8 cellular contexts compared by ENCODE assay signal in the genomic region with DNA sequence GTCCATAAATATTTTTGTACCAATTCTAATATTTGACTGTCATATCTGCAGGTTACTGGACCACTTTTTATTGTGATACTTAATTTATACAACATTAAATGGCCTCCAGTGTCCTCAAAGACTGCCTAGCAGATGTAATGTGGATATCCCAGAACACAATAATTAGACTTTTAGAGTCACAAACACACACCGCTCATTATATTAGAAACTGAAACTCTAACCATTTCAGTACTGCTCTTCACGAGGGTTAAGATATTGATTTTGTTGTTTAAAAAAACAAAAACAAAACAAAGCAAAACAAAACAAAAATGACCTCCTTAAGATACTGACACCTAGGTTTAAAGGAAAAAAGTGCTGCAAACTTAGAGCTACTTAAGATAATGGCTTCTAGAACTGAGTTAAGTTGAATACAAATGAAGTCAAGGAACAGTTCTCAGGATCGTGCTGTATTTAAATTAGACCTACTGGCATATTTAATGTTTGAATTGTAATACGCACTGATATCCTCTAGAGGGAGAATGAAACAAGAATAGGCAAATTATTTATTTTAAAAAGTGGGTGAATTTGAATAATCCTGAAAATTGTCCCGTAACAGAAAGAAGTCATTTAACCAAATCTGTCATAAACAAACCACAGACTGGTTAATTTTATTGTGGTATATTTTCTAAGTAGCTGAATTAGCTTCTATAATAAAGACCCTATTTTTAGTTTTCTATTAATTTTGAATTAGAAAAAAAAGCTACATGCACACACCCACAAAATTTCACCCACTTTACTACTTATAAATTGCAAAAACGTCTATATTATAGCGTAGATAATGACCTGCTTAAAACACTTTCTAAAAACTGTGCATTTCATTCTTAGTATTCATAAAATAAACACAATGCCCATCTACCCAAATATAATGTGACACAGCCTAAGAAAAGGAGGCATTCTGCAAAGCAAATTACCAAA.
DNase-seq lines count a peak whose midpoint lies in the region; ATAC-seq and TF ChIP-seq lines count a peak whose summit lies in the region.

No MANE protein-coding gene starts in this region.

- DNase-seq in COLO829 (ENCODE audit: low spot score), result peak; percentile 54
- DNase-seq in Kasumi-1 (lab: John Stamatoyannopoulos, UW), result peak; percentile 63 to 77
- DNase-seq in fibroblast of the conjunctiva (ENCODE audit: low read depth), result peak; percentile 17
- no peak for DNase-seq in progenitor cell of endocrine pancreas (ENCODE audit: low spot score, unreplicated experiment)

- no peaks in the 10 kb centered on the region for H3K27me3 Mint-ChIP-seq in progenitor cell of endocrine pancreas

- peak; percentile 80 for ATAC-seq in GM19035 (IDR thresholded peaks at IDR 0.05; ENCODE audit: unreplicated experiment)
- ATAC-seq in GM19467 (IDR thresholded peaks at IDR 0.05; ENCODE audit: unreplicated experiment), result no peak
- no peak for ATAC-seq in GM21360 (IDR thresholded peaks at IDR 0.05; ENCODE audit: unreplicated experiment)

- H3K36me3 Mint-ChIP-seq in progenitor cell of endocrine pancreas (ENCODE audit: insufficient read depth), result no peaks in the 10 kb centered on the region

- H3K9me3 Mint-ChIP-seq in progenitor cell of endocrine pancreas (ENCODE audit: low read depth), result no peaks in the 10 kb centered on the region

- H3K4me3 ChIP-seq in WI38 (ENCODE audit: low read depth, low read length), result peak overlapping the region; percentile 15; the same call in 1 of the 2 replicates

- peak overlapping the region; percentile 38 for H3K4me3 Mint-ChIP-seq in progenitor cell of endocrine pancreas (ENCODE audit: low read depth)

- H3K4me1 Mint-ChIP-seq in progenitor cell of endocrine pancreas (ENCODE audit: low read depth), result peaks cover 8% of the 10 kb centered on the region

- TF ChIP-seq CTCF in WI38 (IDR thresholded peaks at IDR 0.05; ENCODE audit: low read depth, low read length) (peak; percentile 29; the same call in 1 of the 2 replicates), progenitor cell of endocrine pancreas (IDR thresholded peaks at IDR 0.05; ENCODE audit: unreplicated experiment) (peak; percentile 63)

- no peak overlapping the region for H3K27ac Mint-ChIP-seq in progenitor cell of endocrine pancreas
